9 cellular contexts compared by ENCODE assay signal in the genomic region with DNA sequence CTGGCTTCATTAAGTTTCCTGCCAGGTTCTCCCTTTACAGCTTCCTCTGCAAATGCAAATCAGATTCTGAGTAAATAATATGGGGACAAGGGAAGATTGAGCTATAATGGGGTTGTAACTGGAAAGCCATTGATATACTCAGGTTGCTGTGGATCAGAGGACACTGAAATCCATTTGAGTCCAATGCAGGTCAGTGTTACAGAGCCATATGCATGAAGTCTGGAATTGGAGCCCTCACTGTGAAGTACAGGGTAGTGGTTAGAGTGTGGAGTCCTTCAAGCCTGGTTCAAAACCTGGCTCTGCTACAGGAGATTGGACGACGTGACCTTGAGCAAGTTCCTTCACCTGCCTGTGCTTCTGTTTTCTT. TPM values are rescaled to one million over a fixed set of nuclear protein-coding genes. Genes with fewer than 3 reads are reported as not detected.
DNase-seq lines count a peak whose midpoint lies in the region; ATAC-seq and TF ChIP-seq lines count a peak whose summit lies in the region.
"Had no signal": no experiment of that assay in that cellular context is flagged by ENCODE, and none has a peak within 500 bp of the region (broad histone marks: within the 10 kb centered on the region; RNA-seq: fewer than 3 reads in every experiment).

No MANE protein-coding gene starts in this region.

- H3K4me1 ChIP-seq in DOHH2 (ENCODE audit: control insufficient read depth, low read length): peaks cover 51% of the 10 kb centered on the region

- H3K36me3 ChIP-seq in DOHH2 (ENCODE audit: control insufficient read depth, low read length): peaks cover 4% of the 10 kb centered on the region; the same call in 1 of the 2 replicates

- H3K27ac Mint-ChIP-seq in activated naive CD4-positive, alpha-beta T cell treated with anti-CD3 and anti-CD28 coated beads, Interleukin-2, amount 50 U/mL, for 72 hours: peak overlapping the region; percentile 92 to 93

- peak overlapping the region; percentile 54 for H3K4me3 ChIP-seq in DOHH2 (ENCODE audit: low read length)

- TF ChIP-seq CTCF in DOHH2 (IDR thresholded peaks at IDR 0.05; ENCODE audit: low read depth, low read length, poor library complexity, severe bottlenecking): no peak

- 0 out of 2 replicates have a peak, but pooled peaks cover 2% of the 10 kb centered on the region for H3F3A ChIP-seq in DOHH2 (ENCODE audit: control insufficient read depth, insufficient read depth)

- H3K9me3 ChIP-seq in DOHH2 (ENCODE audit: control insufficient read depth, insufficient read depth, low read length): peaks cover 7% of the 10 kb centered on the region; the same call in 1 of the 2 replicates

- peak overlapping the region; percentile 68 for H3K27ac ChIP-seq in DOHH2 (ENCODE audit: low read depth, low read length)

- H3K9me3 Mint-ChIP-seq in activated naive CD4-positive, alpha-beta T cell treated with anti-CD3 and anti-CD28 coated beads, Interleukin-2, amount 50 U/mL, for 72 hours: peaks cover 27 to 36% of the 10 kb centered on the region in 2 donors

- DNase-seq in activated naive CD4-positive, alpha-beta T cell treated with anti-CD3 and anti-CD28 coated beads, Interleukin-2, amount 50 U/mL, for 72 hours (ENCODE audit: low spot score in 2 of 2): no peak
- no peak for DNase-seq in 8988T
- no peak for DNase-seq in cerebellar cortex (ENCODE audit: low spot score)
- DNase-seq in globus pallidus (ENCODE audit: low spot score): no peak
- DNase-seq in inferior parietal cortex (ENCODE audit: extremely low spot score): no peak

- no peaks in the 10 kb centered on the region for H3K9me2 ChIP-seq in DOHH2 (replicated peaks; ENCODE audit: control insufficient read depth, low read length)

- no peaks in the 10 kb centered on the region for H3K27me3 ChIP-seq in DOHH2 (ENCODE audit: control insufficient read depth, low read length)

- ATAC-seq in GM19395 (IDR thresholded peaks at IDR 0.05; ENCODE audit: unreplicated experiment) (peak; percentile 25), HG03097 (IDR thresholded peaks at IDR 0.05; ENCODE audit: low FRiP score, unreplicated experiment) (peak; percentile 4)
- no peak for ATAC-seq in activated naive CD4-positive, alpha-beta T cell treated with anti-CD3 and anti-CD28 coated beads, Interleukin-2, amount 50 U/mL, for 72 hours

- H3K79me2 ChIP-seq in DOHH2 (ENCODE audit: control insufficient read depth, low read length): no peaks in the 10 kb centered on the region

- H3K4me2 ChIP-seq in DOHH2 (ENCODE audit: low read length): peak overlapping the region; percentile 66

- H4K20me1 ChIP-seq in DOHH2 (ENCODE audit: control insufficient read depth, insufficient read depth, low read depth, low read length): no peaks in the 10 kb centered on the region

- peaks cover 52 to 90% of the 10 kb centered on the region in 2 donors for H3K36me3 Mint-ChIP-seq in activated naive CD4-positive, alpha-beta T cell treated with anti-CD3 and anti-CD28 coated beads, Interleukin-2, amount 50 U/mL, for 72 hours

RNA-seq across cellular contexts. Expression of a gene that starts 48.7 kb away (rescaled TPM):
- 10 to 100 TPM in 1 of 2 donors, 1 to 10 TPM in 1; 8.4 to 12.3 TPM for total RNA-seq in activated naive CD4-positive, alpha-beta T cell treated with anti-CD3 and anti-CD28 coated beads, Interleukin-2, amount 50 U/mL, for 72 hours
- total RNA-seq: Daoy had no signal

Comparison
In these comparisons a context has a peak if more than half of its experiments do, and no peak if none do; other contexts are left out.
1. ATAC-seq: peak in GM19395 (single experiment) and HG03097 (single experiment); none in activated naive CD4-positive, alpha-beta T cell treated with anti-CD3 and anti-CD28 coated beads, Interleukin-2, amount 50 U/mL, for 72 hours (0 of 2).